Comparison of ENCODE assay signal across 8 cellular contexts in the genomic region with DNA sequence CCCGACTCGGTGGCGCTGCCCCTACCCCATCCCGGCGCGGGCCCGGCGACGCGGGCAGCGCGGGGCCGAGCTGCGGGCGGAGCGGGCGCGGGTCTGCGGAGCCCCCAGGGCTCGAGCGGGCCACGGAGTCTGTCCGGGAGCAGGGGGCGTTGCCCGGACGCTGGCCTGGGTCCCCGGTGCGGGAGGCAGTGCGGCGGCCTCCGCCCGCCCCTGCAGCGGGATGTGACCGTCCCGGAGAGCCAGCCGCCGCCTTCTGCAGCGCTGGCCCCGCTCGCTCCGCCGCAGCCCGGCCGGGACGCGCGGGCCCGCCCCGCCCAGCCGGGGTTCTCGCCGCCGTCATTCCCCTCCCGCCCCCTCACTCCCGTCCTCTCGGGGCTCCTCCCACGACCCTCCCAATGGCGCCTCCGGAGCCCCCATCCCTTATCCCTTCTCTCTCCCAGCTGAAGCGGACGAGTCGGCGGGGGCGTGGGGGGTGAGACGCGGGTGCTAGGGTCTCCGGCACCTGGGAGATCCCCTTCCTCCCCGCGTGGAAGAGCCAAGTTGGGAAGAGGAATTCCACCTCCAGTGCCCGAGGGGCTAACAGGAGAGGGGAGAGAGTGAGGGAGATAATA. TPM values are rescaled to one million over a fixed set of nuclear protein-coding genes. Genes with fewer than 3 reads are reported as not detected.
DNase-seq lines count a peak whose midpoint lies in the region; ATAC-seq, FAIRE-seq and TF ChIP-seq lines count a peak whose summit lies in the region.

A gene with protein sequence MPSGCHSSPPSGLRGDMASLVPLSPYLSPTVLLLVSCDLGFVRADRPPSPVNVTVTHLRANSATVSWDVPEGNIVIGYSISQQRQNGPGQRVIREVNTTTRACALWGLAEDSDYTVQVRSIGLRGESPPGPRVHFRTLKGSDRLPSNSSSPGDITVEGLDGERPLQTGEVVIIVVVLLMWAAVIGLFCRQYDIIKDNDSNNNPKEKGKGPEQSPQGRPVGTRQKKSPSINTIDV (minus strand): TSS at position 257 of the 611 bp plus-strand sequence. CDS start 521 bp downstream, outside the sequence.

- POLR2A ChIA-PET in HCT116 (lab: Charles Lee): no interaction called here
- POLR2A ChIA-PET in activated naive CD8-positive, alpha-beta T cell treated with anti-CD3 and anti-CD28 coated beads, Interleukin-2, amount 10 ng/mL, durations not matched to agents 7 days and 5 days (lab: Charles Lee): interaction anchor here (1.0 kb wide), 1 partner anchor 116 kb away, joined by 3 read pairs; no protein-coding TSS in a partner anchor

- peak within 1 kb of the TSS; percentile 74 for H3K4me3 Mint-ChIP-seq in activated naive CD8-positive, alpha-beta T cell treated with anti-CD3 and anti-CD28 coated beads, Interleukin-2, amount 10 ng/mL, durations not matched to agents 7 days and 5 days

- no TSS peak for BruUV-seq in HCT116 (replicated peaks; lab: Mats Ljungman, UMichigan)

- TF ChIP-seq RAD21 in HCT116 (IDR thresholded peaks at IDR 0.05; ENCODE audit: low read depth): no peak

- RAD21 ChIA-PET in HCT116 (lab: Charles Lee; ENCODE audit: low non-redundant PET in 1 of 2, low total read pairs in 2 of 2, uncharacterized antibody in 2 of 2, unreplicated experiment in 2 of 2): no interaction called here

- H2AFZ ChIP-seq in HCT116 (ENCODE audit: low read depth, low read length, poor library complexity, severe bottlenecking): peak within 1 kb of the TSS; percentile 67
- H2AFZ ChIP-seq in MM.1S (ENCODE audit: low read length): no peak within 1 kb of the TSS

- H3K79me2 ChIP-seq in HCT116 (ENCODE audit: insufficient read depth, low read length): no peaks in the 10 kb centered on the region
- H3K79me2 ChIP-seq in MM.1S (ENCODE audit: low read length): no peaks in the 10 kb centered on the region

- TF ChIP-seq POLR2A in HCT116 (IDR thresholded peaks at IDR 0.05; ENCODE audit: borderline replicate concordance, extremely low read depth, insufficient read depth, insufficient read length): no peak

- 2 to 3% methylated on average over 31 to 70 of the region's 70 CpGs for WGBS in pancreas, 2 donors

- no peaks in the 10 kb centered on the region for H3K9me3 Mint-ChIP-seq in activated naive CD8-positive, alpha-beta T cell treated with anti-CD3 and anti-CD28 coated beads, Interleukin-2, amount 10 ng/mL, durations not matched to agents 7 days and 5 days

- peak; percentile 42 for DNase-seq in 8988T
- no peak for DNase-seq in HCT116 (ENCODE audit: low read depth, low spot score)
- peak; percentile 46 for DNase-seq in activated naive CD8-positive, alpha-beta T cell treated with anti-CD3 and anti-CD28 coated beads, Interleukin-2, amount 10 ng/mL, durations not matched to agents 7 days and 5 days
- no peak for DNase-seq in Right ventricle myocardium superior
- DNase-seq in pancreas: peak in 5 of 6 donors; percentile 16 to 72 (median 46)
- DNase-seq in OCI-M2 (lab: John Stamatoyannopoulos, UW; ENCODE audit: unreplicated experiment): no peak
- no peak for DNase-seq in MM.1S

- peaks cover 17% of the 10 kb centered on the region for H3K4me1 Mint-ChIP-seq in activated naive CD8-positive, alpha-beta T cell treated with anti-CD3 and anti-CD28 coated beads, Interleukin-2, amount 10 ng/mL, durations not matched to agents 7 days and 5 days

- H3K9me3 ChIP-seq in HCT116 (ENCODE audit: control insufficient read depth in 1 of 2, insufficient read depth in 1 of 2, low read depth in 1 of 2, low read length in 2 of 2) (no peaks in the 10 kb centered on the region), pancreas (no peaks in the 10 kb centered on the region), MM.1S (replicated peaks; ENCODE audit: insufficient read depth, low read length) (no peaks in the 10 kb centered on the region)

- H3K27ac Mint-ChIP-seq in activated naive CD8-positive, alpha-beta T cell treated with anti-CD3 and anti-CD28 coated beads, Interleukin-2, amount 10 ng/mL, durations not matched to agents 7 days and 5 days: no peak within 1 kb of the TSS

- H3K27ac ChIP-seq in HCT116 (ENCODE audit: low read depth, low read length) (no peak within 1 kb of the TSS; the same call in 1 of the 2 replicates), pancreas (peak within 1 kb of the TSS in 3 of 4 donors; percentile 2 to 58 (median 34)), MM.1S (ENCODE audit: low read length) (no peak within 1 kb of the TSS)

- no peaks in the 10 kb centered on the region for H3K36me3 Mint-ChIP-seq in activated naive CD8-positive, alpha-beta T cell treated with anti-CD3 and anti-CD28 coated beads, Interleukin-2, amount 10 ng/mL, durations not matched to agents 7 days and 5 days

- intact Hi-C loops in HCT116 (cut with micrococcal nuclease): no loop called here
- intact Hi-C loops in Right ventricle myocardium superior (cut with DNase I): no loop called here
- intact Hi-C loops in pancreas (cut with DNase I): loop anchor here in 1 of 3 donors (10.0 kb wide), 1 partner anchor 80 kb away; no protein-coding TSS in a partner anchor

- peaks cover 55% of the 10 kb centered on the region for H3K27me3 Mint-ChIP-seq in activated naive CD8-positive, alpha-beta T cell treated with anti-CD3 and anti-CD28 coated beads, Interleukin-2, amount 10 ng/mL, durations not matched to agents 7 days and 5 days

- ATAC-seq in HCT116: peak; percentile 71
- ATAC-seq in activated naive CD8-positive, alpha-beta T cell treated with anti-CD3 and anti-CD28 coated beads, Interleukin-2, amount 10 ng/mL, durations not matched to agents 7 days and 5 days (ENCODE audit: low read depth): peak; percentile 73
- peak; percentile 55 for ATAC-seq in Right ventricle myocardium superior (ENCODE audit: poor library complexity)
- ATAC-seq in pancreas: peak; percentile 42 to 64 (median 44)
- ATAC-seq in HG03442 (IDR thresholded peaks at IDR 0.05; ENCODE audit: unreplicated experiment): no peak

- no peaks in the 10 kb centered on the region for H3F3A ChIP-seq in MM.1S (ENCODE audit: insufficient read depth, low read length)

- TF ChIP-seq CTCF in HCT116 (IDR thresholded peaks at IDR 0.05 in 2 of 3, conservative IDR thresholded peaks at IDR 0.05 in 1 of 3; ENCODE audit: borderline replicate concordance in 1 of 3, insufficient read depth in 1 of 3, low read depth in 2 of 3, low read length in 2 of 3) (no peak), pancreas (IDR thresholded peaks at IDR 0.05) (no peak), MM.1S (IDR thresholded peaks at IDR 0.05; ENCODE audit: low read length) (no peak)

- peak within 1 kb of the TSS; percentile 50 for H3K9ac ChIP-seq in HCT116 (ENCODE audit: low read length)
- no peak within 1 kb of the TSS for H3K9ac ChIP-seq in MM.1S (ENCODE audit: low read length)

- H3K27me3 ChIP-seq in HCT116 (ENCODE audit: insufficient read depth, low read length) (peaks cover 8% of the 10 kb centered on the region; the same call in 1 of the 2 replicates), pancreas (no peaks in the 10 kb centered on the region), MM.1S (replicated peaks; ENCODE audit: insufficient read depth, low read length) (peaks cover 13% of the 10 kb centered on the region)

- FAIRE-seq in pancreas (lab: Jason Lieb, UNC): no peak

- CTCF ChIA-PET in HCT116 (lab: Charles Lee): no interaction called here

- H3K4me1 ChIP-seq in HCT116 (ENCODE audit: control insufficient read depth in 1 of 2, insufficient read depth in 2 of 2, low read length in 2 of 2) (peaks cover 0 to 14% of the 10 kb centered on the region in 2 experiments; a peak in 3 of 4 replicates), pancreas (peaks cover 8 to 23% (median 17%) of the 10 kb centered on the region in 3 donors), MM.1S (ENCODE audit: low read length) (no peaks in the 10 kb centered on the region)

- no peaks in the 10 kb centered on the region for H4K20me1 ChIP-seq in HCT116 (ENCODE audit: insufficient read depth)
- no peaks in the 10 kb centered on the region for H4K20me1 ChIP-seq in MM.1S (ENCODE audit: insufficient read depth, low read length)

- H3K4me3 ChIP-seq in HCT116 (replicated peaks in 1 of 2; ENCODE audit: low read depth in 1 of 2, low read length in 2 of 2): peak within 1 kb of the TSS; percentile 40 to 55
- H3K4me3 ChIP-seq in pancreas: peak within 1 kb of the TSS; percentile 37 to 63 (median 52)
- H3K4me3 ChIP-seq in MM.1S (ENCODE audit: low read length): no peak within 1 kb of the TSS

- H3K4me2 ChIP-seq in HCT116 (ENCODE audit: low read length): peak within 1 kb of the TSS; percentile 76
- H3K4me2 ChIP-seq in MM.1S (ENCODE audit: low read depth, low read length): no peak within 1 kb of the TSS; the same call in 1 of the 2 replicates

- H3K9me2 ChIP-seq in HCT116 (ENCODE audit: insufficient read depth) (no peaks in the 10 kb centered on the region), MM.1S (replicated peaks; ENCODE audit: insufficient read depth, low read length) (no peaks in the 10 kb centered on the region)

- no peaks in the 10 kb centered on the region for H3K36me3 ChIP-seq in HCT116 (ENCODE audit: control insufficient read depth in 1 of 2, insufficient read depth in 2 of 2, low read length in 2 of 2)
- H3K36me3 ChIP-seq in pancreas: no peaks in the 10 kb centered on the region
- no peaks in the 10 kb centered on the region for H3K36me3 ChIP-seq in MM.1S (replicated peaks; ENCODE audit: insufficient read depth, low read length)

TF ChIP-seq in HCT116, 20 proteins besides CTCF, POLR2A, EP300 and RAD21:
- TF ChIP-seq FOSL1 (IDR thresholded peaks at IDR 0.05; ENCODE audit: low read depth): no peak
- TF ChIP-seq, protein P1, sequence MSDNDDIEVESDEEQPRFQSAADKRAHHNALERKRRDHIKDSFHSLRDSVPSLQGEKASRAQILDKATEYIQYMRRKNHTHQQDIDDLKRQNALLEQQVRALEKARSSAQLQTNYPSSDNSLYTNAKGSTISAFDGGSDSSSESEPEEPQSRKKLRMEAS (IDR thresholded peaks at IDR 0.05): no peak
- TF ChIP-seq ZFX (IDR thresholded peaks at IDR 0.05): peak; percentile 31; the same call in 1 of the 2 replicates
- peak; percentile 43; the same call in 1 of the 2 replicates for TF ChIP-seq POLR2AphosphoS5 (IDR thresholded peaks at IDR 0.05; ENCODE audit: low read depth, low read length)
- TF ChIP-seq EGR1 (IDR thresholded peaks at IDR 0.05; ENCODE audit: low read depth): peak; percentile 48; the same call in 1 of the 2 replicates
TF ChIP-seq in HCT116: peak in this region for 3.

RNA-seq across cellular contexts. Expression of the gene that starts here (rescaled TPM):
- total RNA-seq in HCT116 (2021; ENCODE audit: unreplicated experiment) (3.3 TPM), Right ventricle myocardium superior (2.0 TPM), pancreas (10 to 100 TPM in 1 of 6 donors, 1 to 10 TPM in 5; 3.1 to 12.7 (median 6.4) TPM)
- 3.6 and 4.3 TPM in 2 replicates for polyA plus RNA-seq in HCT116 (2012)
- total RNA-seq in activated naive CD8-positive, alpha-beta T cell treated with anti-CD3 and anti-CD28 coated beads, Interleukin-2, amount 10 ng/mL, durations not matched to agents 7 days and 5 days: not detected
- 10 to 100 TPM in 1 of 2 donors, 1 to 10 TPM in 1; 8.5 to 11.8 TPM for polyA plus RNA-seq in pancreas

Comparison
In these comparisons a context has a peak if more than half of its experiments do, and no peak if none do; other contexts are left out.
1. Peak in DNase-seq and ATAC-seq in activated naive CD8-positive, alpha-beta T cell treated with anti-CD3 and anti-CD28 coated beads, Interleukin-2, amount 10 ng/mL, durations not matched to agents 7 days and 5 days; RNA of the gene not detected or under 1 TPM.
2. DNase-seq: peak in 8988T (single experiment) and pancreas (5 of 6); none in HCT116 (single experiment), Right ventricle myocardium superior (single experiment), OCI-M2 (single experiment) and MM.1S (single experiment).
3. H3K27ac ChIP-seq: peak in pancreas (3 of 4); none in HCT116 (single experiment) and MM.1S (single experiment).